ENCODE assay signal across 23 cellular contexts in the genomic region with DNA sequence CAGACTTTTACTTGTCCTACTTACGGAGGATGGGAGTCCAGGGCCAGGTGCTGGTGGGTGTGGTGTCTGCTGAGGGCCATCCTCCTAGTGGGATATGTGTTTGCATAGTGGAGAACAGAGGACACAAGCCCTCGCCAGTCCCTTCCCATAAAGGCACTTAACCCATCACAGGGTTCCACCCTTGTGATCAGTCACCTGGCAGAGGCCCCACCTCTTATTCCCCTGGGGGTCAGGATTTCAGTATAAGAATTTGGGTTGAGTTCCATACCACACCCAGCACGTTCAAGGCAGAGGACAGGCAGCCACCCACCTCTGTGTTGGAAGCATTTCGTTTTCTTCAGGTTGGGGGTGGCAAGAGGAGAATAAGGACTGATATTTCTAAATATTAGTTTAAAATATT.
"Had no signal": no experiment of that assay in that cellular context is flagged by ENCODE, and none has a peak within 500 bp of the region (broad histone marks: within the 10 kb centered on the region; RNA-seq: fewer than 3 reads in every experiment).

No MANE protein-coding gene starts in this region.

- H3K4me3 Mint-ChIP-seq: dendritic cell treated with granulocyte-macrophage colony-stimulating factor and Interleukin-4, amounts not matched to agents 40 ng/mL and 50 ng/mL, for 4 days; effector memory CD8-positive, alpha-beta T cell; immature natural killer cell; memory B cell; mesothelial cell of epicardium; natural killer cell treated with Interleukin-12 subunit alpha and Interleukin-12 subunit beta and Interleukin-15 and Interleukin-18, amount 100 ng/mL, for 72 hours; stimulated activated memory B cell treated with anti-CD40 and anti-IgM and Interleukin-4, amounts not matched to agents 10 μg/mL and 1 μg/mL and 100 μg/mL, for 72 hours; stimulated activated naive CD8-positive, alpha-beta T cell treated with anti-CD3 and anti-CD28 coated beads, Interleukin-15, Interleukin-2, amounts not matched to agents 100 ng/mL and 50 ng/mL, for 24 hours had no signal

- H3K27me3 Mint-ChIP-seq: effector memory CD8-positive, alpha-beta T cell; natural killer cell treated with Interleukin-12 subunit alpha and Interleukin-12 subunit beta and Interleukin-15 and Interleukin-18, amount 100 ng/mL, for 72 hours had no signal

- ATAC-seq: effector memory CD8-positive, alpha-beta T cell; gastrocnemius medialis; left cardiac atrium; lower lobe of right lung; natural killer cell treated with Interleukin-12 subunit alpha and Interleukin-12 subunit beta and Interleukin-15 and Interleukin-18, amount 100 ng/mL, for 72 hours; sciatic nerve; stimulated activated memory B cell treated with anti-CD40 and anti-IgM and Interleukin-4, amounts not matched to agents 10 μg/mL and 1 μg/mL and 100 μg/mL, for 72 hours; upper lobe of right lung had no signal

- H3K36me3 Mint-ChIP-seq: memory B cell; natural killer cell treated with Interleukin-12 subunit alpha and Interleukin-12 subunit beta and Interleukin-15 and Interleukin-18, amount 100 ng/mL, for 72 hours; stimulated activated memory B cell treated with anti-CD40 and anti-IgM and Interleukin-4, amounts not matched to agents 10 μg/mL and 1 μg/mL and 100 μg/mL, for 72 hours had no signal

- H3K9me3 Mint-ChIP-seq: dendritic cell treated with granulocyte-macrophage colony-stimulating factor and Interleukin-4, amounts not matched to agents 40 ng/mL and 50 ng/mL, for 4 days; effector memory CD8-positive, alpha-beta T cell; immature natural killer cell; memory B cell; mesothelial cell of epicardium; natural killer cell treated with Interleukin-12 subunit alpha and Interleukin-12 subunit beta and Interleukin-15 and Interleukin-18, amount 100 ng/mL, for 72 hours; stimulated activated memory B cell treated with anti-CD40 and anti-IgM and Interleukin-4, amounts not matched to agents 10 μg/mL and 1 μg/mL and 100 μg/mL, for 72 hours; stimulated activated naive CD8-positive, alpha-beta T cell treated with anti-CD3 and anti-CD28 coated beads, Interleukin-15, Interleukin-2, amounts not matched to agents 100 ng/mL and 50 ng/mL, for 24 hours had no signal

- H3K27ac Mint-ChIP-seq: dendritic cell treated with granulocyte-macrophage colony-stimulating factor and Interleukin-4, amounts not matched to agents 40 ng/mL and 50 ng/mL, for 4 days; effector memory CD8-positive, alpha-beta T cell; immature natural killer cell; memory B cell; mesothelial cell of epicardium; natural killer cell treated with Interleukin-12 subunit alpha and Interleukin-12 subunit beta and Interleukin-15 and Interleukin-18, amount 100 ng/mL, for 72 hours; stimulated activated memory B cell treated with anti-CD40 and anti-IgM and Interleukin-4, amounts not matched to agents 10 μg/mL and 1 μg/mL and 100 μg/mL, for 72 hours; stimulated activated naive CD8-positive, alpha-beta T cell treated with anti-CD3 and anti-CD28 coated beads, Interleukin-15, Interleukin-2, amounts not matched to agents 100 ng/mL and 50 ng/mL, for 24 hours had no signal

- H3K4me1 Mint-ChIP-seq: immature natural killer cell; memory B cell; stimulated activated memory B cell treated with anti-CD40 and anti-IgM and Interleukin-4, amounts not matched to agents 10 μg/mL and 1 μg/mL and 100 μg/mL, for 72 hours had no signal

- H3K27ac ChIP-seq: epithelial cell of prostate, esophagus muscularis mucosa, gastrocnemius medialis, left ventricle myocardium inferior, lower lobe of right lung, spleen, tibial artery, upper lobe of right lung, vagina had no signal

- DNase-seq: effector memory CD8-positive, alpha-beta T cell; gastrocnemius medialis; glutamatergic neuron; immature natural killer cell; left cardiac atrium; left ventricle myocardium inferior; lower lobe of right lung; spleen; stimulated activated CD4-positive, alpha-beta T cell treated with anti-CD3 and anti-CD28 coated beads, Interleukin-15, amount 100 ng/mL, for 24 hours; stimulated activated CD4-positive, alpha-beta T cell treated with anti-CD3 and anti-CD28 coated beads, Interleukin-1b, Interleukin-23, amount 100 ng/mL, for 48 hours; stimulated activated CD4-positive, alpha-beta T cell treated with anti-CD3 and anti-CD28 coated beads, Interleukin-4, amount 100 ng/mL, for 24 hours; tibial artery; upper lobe of right lung had no signal
